In the genomic region with DNA sequence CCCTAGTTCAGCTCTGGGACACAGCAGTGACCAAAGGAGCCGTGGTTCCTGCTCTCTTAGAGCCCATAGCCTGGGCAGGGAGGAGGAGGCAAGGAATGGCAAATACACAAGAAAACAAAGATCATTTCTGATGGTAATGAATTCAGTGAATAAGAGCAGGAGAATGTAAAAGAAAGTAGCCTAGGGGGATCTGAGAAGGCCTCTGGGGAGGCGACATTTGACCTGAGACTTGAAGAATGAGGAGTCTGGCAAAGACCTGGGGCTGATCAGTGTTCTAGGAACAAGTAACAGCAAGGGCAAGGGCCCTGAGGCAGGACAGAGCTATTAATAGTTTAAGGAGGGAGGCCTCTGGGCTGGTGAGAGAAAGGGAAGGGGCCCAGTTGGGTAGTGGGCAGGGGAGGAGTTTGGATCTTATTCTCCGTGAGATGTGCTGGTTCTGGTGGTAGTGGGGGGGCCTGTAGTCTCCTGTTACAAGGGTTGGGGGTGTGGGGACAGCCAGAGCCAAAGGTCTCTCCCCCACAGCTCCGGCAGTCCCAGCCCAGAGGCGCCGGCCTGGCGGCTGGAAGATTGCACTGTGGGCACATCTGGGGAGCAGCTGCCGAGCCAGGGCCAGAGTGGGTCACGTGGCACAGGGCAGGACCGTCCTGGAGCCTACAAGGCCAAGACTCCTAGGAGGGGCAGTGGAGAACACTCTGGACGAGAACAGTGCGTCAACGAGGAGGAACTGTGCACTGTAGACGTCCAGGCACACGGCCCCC, we compare ENCODE assay signal across 9 cellular contexts. TPM values are rescaled to one million over a fixed set of nuclear protein-coding genes. Genes with fewer than 3 reads are reported as not detected.
A peak's percentile ranks its signal among the peaks of the same experiment; 100 is the strongest.
DNase-seq lines count a peak whose midpoint lies in the region; ATAC-seq, FAIRE-seq and TF ChIP-seq lines count a peak whose summit lies in the region.
"Had no signal": no experiment of that assay in that cellular context is flagged by ENCODE, and none has a peak within 500 bp of the region (broad histone marks: within the 10 kb centered on the region; RNA-seq: fewer than 3 reads in every experiment).

No MANE protein-coding gene starts in this region.

- no peaks in the 10 kb centered on the region for H3K4me1 Mint-ChIP-seq in T-cell

- no peak overlapping the region for H3K27ac Mint-ChIP-seq in T-cell

- H3K36me3 Mint-ChIP-seq in T-cell = no peaks in the 10 kb centered on the region

- no peak for FAIRE-seq in kidney (lab: Jason Lieb, UNC)

- H3K9me3 ChIP-seq in HUES48 (ENCODE audit: control insufficient read depth, insufficient read depth, low read length) = no peaks in the 10 kb centered on the region
- H3K9me3 ChIP-seq in body of pancreas = no peaks in the 10 kb centered on the region
- H3K9me3 ChIP-seq in kidney (ENCODE audit: control insufficient read depth in 1 of 2, low read length in 2 of 2) = no peaks in the 10 kb centered on the region
- H3K9me3 ChIP-seq in thyroid gland = no peaks in the 10 kb centered on the region
- H3K9me3 ChIP-seq: neutrophil had no signal

- H3K27me3 ChIP-seq in HUES48 (ENCODE audit: control insufficient read depth, insufficient read depth, low read length) = no peaks in the 10 kb centered on the region
- H3K27me3 ChIP-seq in body of pancreas = no peaks in the 10 kb centered on the region
- H3K27me3 ChIP-seq in thyroid gland = no peaks in the 10 kb centered on the region
- H3K27me3 ChIP-seq: neutrophil had no signal

- intact Hi-C loops in body of pancreas (cut with DNase I) = no loop called here
- intact Hi-C loops in kidney (cut with DNase I) = no loop called here
- intact Hi-C loops in thyroid gland (cut with DNase I) = no loop called here

- POLR2A ChIA-PET in T-cell (lab: Charles Lee) = no interaction called here

- H3K36me3 ChIP-seq in HUES48 (ENCODE audit: control insufficient read depth, insufficient read depth, low read length) (no peaks in the 10 kb centered on the region), body of pancreas (replicated peaks in 1 of 2; ENCODE audit: insufficient read depth in 1 of 2, low read depth in 2 of 2) (no peaks in the 10 kb centered on the region), kidney (ENCODE audit: control insufficient read depth in 1 of 2, insufficient read depth in 2 of 2, low read length in 2 of 2) (no peaks in the 10 kb centered on the region), thyroid gland (no peaks in the 10 kb centered on the region)
- H3K36me3 ChIP-seq: neutrophil had no signal

- TF ChIP-seq CTCF in body of pancreas (IDR thresholded peaks at IDR 0.05) (no peak), kidney (IDR thresholded peaks at IDR 0.05; ENCODE audit: borderline replicate concordance, extremely low read depth, insufficient read depth) (no peak), thyroid gland (IDR thresholded peaks at IDR 0.05) (no peak), GM10266 (IDR thresholded peaks at IDR 0.05; ENCODE audit: control insufficient read depth, insufficient read depth, low read depth, missing control alignments) (no peak)

- H3K9ac ChIP-seq in HUES48 (ENCODE audit: low read depth, low read length) = peak overlapping the region; percentile 9
- peak overlapping the region in 1 of 2 donors; percentile 8 for H3K9ac ChIP-seq in kidney (ENCODE audit: low read length in 2 of 2)

- H3K27me3 Mint-ChIP-seq in T-cell = peaks cover 0 to 2% of the 10 kb centered on the region in 2 donors

- CTCF ChIA-PET in T-cell (lab: Charles Lee) = interaction anchor here in 1 of 2 donors (0.6 kb wide), 1 partner anchor 21 kb away, joined by 3 read pairs; no protein-coding TSS in a partner anchor

- H3K4me3 Mint-ChIP-seq in T-cell = no peak overlapping the region

- H3K4me1 ChIP-seq in HUES48 (ENCODE audit: control insufficient read depth, insufficient read depth, low read length) (peaks cover 33% of the 10 kb centered on the region), body of pancreas (no peaks in the 10 kb centered on the region), kidney (ENCODE audit: control insufficient read depth in 1 of 2, insufficient read depth in 1 of 2, low read depth in 1 of 2, low read length in 2 of 2) (peaks cover 8% of the 10 kb centered on the region in 2 donors), thyroid gland (peaks cover 26 to 60% of the 10 kb centered on the region in 2 donors)

- no peak overlapping the region for H3K4me3 ChIP-seq in HUES48 (ENCODE audit: low read depth, low read length)
- no peak overlapping the region for H3K4me3 ChIP-seq in body of pancreas
- no peak overlapping the region for H3K4me3 ChIP-seq in kidney (ENCODE audit: low read length in 2 of 2)
- H3K4me3 ChIP-seq in thyroid gland (replicated peaks in 1 of 3) = no peak overlapping the region

- DNase-seq in body of pancreas (peak in 2 of 4 donors; percentile 36 to 45), kidney (peak; percentile 93), thyroid gland (peak; percentile 96 to 97), NOMO-1 (lab: John Stamatoyannopoulos, UW; ENCODE audit: unreplicated experiment in 2 of 2) (no peak), GM10266 (ENCODE audit: extremely low spot score) (no peak), T-cell (no peak)

- H3K27ac ChIP-seq in HUES48 (ENCODE audit: low read depth, low read length) (peak overlapping the region; percentile 92), body of pancreas (peak overlapping the region in 2 of 4 donors; percentile 3 to 31), kidney (ENCODE audit: low read depth in 2 of 2, low read length in 2 of 2) (peak overlapping the region; percentile 16 to 61), thyroid gland (peak overlapping the region; percentile 82 to 95 (median 94))
- H3K27ac ChIP-seq: neutrophil had no signal

- TF ChIP-seq POLR2A in body of pancreas (IDR thresholded peaks at IDR 0.05) = peak in 1 of 3 donors; percentile 21
- TF ChIP-seq POLR2A in thyroid gland (IDR thresholded peaks at IDR 0.05) = peak in 1 of 2 donors; percentile 82

- H3K9me3 Mint-ChIP-seq in T-cell = no peaks in the 10 kb centered on the region

- ATAC-seq in body of pancreas = peak; percentile 70
- ATAC-seq in HG02870 (IDR thresholded peaks at IDR 0.05; ENCODE audit: unreplicated experiment) = no peak
- no peak for ATAC-seq in T-cell (replicated peaks in 1 of 4)

- WGBS in body of pancreas, 2 donors = 66 to 74% methylated on average over 5 to 15 of the region's 15 CpGs
- WGBS in thyroid gland, 2 donors = 19 to 24% methylated on average over 8 to 9 of the region's 15 CpGs

RNA-seq across cellular contexts. Expression of a gene that starts 9.3 kb away (rescaled TPM):
- 100 to 1,000 TPM; 169 to 245 TPM for total RNA-seq in body of pancreas
- total RNA-seq in kidney = 189 TPM
- 293 TPM for polyA plus RNA-seq in kidney (ENCODE audit: insufficient read depth, low read depth, low replicate concordance)
- total RNA-seq in thyroid gland = 1,000 to 10,000 TPM; 1,083 to 1,350 (median 1,205) TPM
- 10 to 100 TPM in 1 of 5 donors, 1 to 10 TPM in 4; 1.4 to 11.2 (median 2.2) TPM for total RNA-seq in T-cell

RNA-seq across cellular contexts. Expression of a gene that starts 41.9 kb away (rescaled TPM):
- total RNA-seq in body of pancreas = not detected
- total RNA-seq in kidney = 1.3 TPM
- polyA plus RNA-seq in kidney (ENCODE audit: insufficient read depth, low read depth, low replicate concordance) = 6.9 TPM
- total RNA-seq in thyroid gland = 1 to 10 TPM; 1.1 to 4.8 (median 3.4) TPM
- total RNA-seq in T-cell = not detected

Comparison
In these comparisons a context has a peak if more than half of its experiments do, and no peak if none do; other contexts are left out.
1. DNase-seq: peak in kidney (single experiment) and thyroid gland (2 of 2); none in NOMO-1 (0 of 2), GM10266 (single experiment) and T-cell (0 of 34).
2. RNA of a gene that starts 9.3 kb away (total RNA-seq): 1,083 to 1,350 TPM in thyroid gland, 169 to 245 TPM in body of pancreas and 189 TPM in kidney (single experiment); 1.4 to 11.2 TPM in T-cell; every median in the first group is over 10 times any median in the second.